ENCODE assay signal across 9 cellular contexts in genomic region chr1:223123238-223123976, GRCh38. TPM values are rescaled to one million over a fixed set of nuclear protein-coding genes. Genes with fewer than 3 reads are reported as not detected.
DNase-seq lines count a peak whose midpoint lies in the region; ATAC-seq and TF ChIP-seq lines count a peak whose summit lies in the region.
"Had no signal": no experiment of that assay in that cellular context is flagged by ENCODE, and none has a peak within 500 bp of the region (broad histone marks: within the 10 kb centered on the region; RNA-seq: fewer than 3 reads in every experiment).

No MANE protein-coding gene starts in this region.

- peak overlapping the region; percentile 63 to 85 (median 77) for H3K4me3 Mint-ChIP-seq in CD4-positive, alpha-beta memory T cell
- H3K4me3 Mint-ChIP-seq in activated CD8-positive, alpha-beta T cell treated with anti-CD3 and anti-CD28 coated beads for 36 hours, result no peak overlapping the region
- H3K4me3 Mint-ChIP-seq in effector memory CD8-positive, alpha-beta T cell, result peak overlapping the region; percentile 56 to 77
- peak overlapping the region; percentile 44 for H3K4me3 Mint-ChIP-seq in stimulated activated memory B cell treated with anti-CD40 and anti-IgM and Interleukin-4, amounts not matched to agents 10 μg/mL and 1 μg/mL and 100 μg/mL, for 72 hours

- CTCF ChIA-PET in CD4-positive, alpha-beta memory T cell (lab: Charles Lee; ENCODE audit: partially characterized antibody), result interaction anchor here (0.6 to 8.2 kb wide), 44 partner anchors 10 to 1342 kb away, joined by 3 to 131 read pairs (median 3); partner anchors contain the start of genes SUSD4, TAF1A and TLR5
- CTCF ChIA-PET in activated CD8-positive, alpha-beta T cell treated with anti-CD3 and anti-CD28 coated beads for 36 hours (lab: Charles Lee), result interaction anchor here (0.6 to 6.0 kb wide), 85 partner anchors 10 to 659 kb away, joined by 3 to 111 read pairs (median 4); partner anchors contain the start of genes AIDA, BROX, FAM177B and SUSD4

- no peaks in the 10 kb centered on the region for H3K27me3 Mint-ChIP-seq in CD4-positive, alpha-beta memory T cell
- no peaks in the 10 kb centered on the region for H3K27me3 Mint-ChIP-seq in activated CD8-positive, alpha-beta T cell treated with anti-CD3 and anti-CD28 coated beads for 36 hours
- no peaks in the 10 kb centered on the region for H3K27me3 Mint-ChIP-seq in effector memory CD8-positive, alpha-beta T cell
- H3K27me3 Mint-ChIP-seq in stimulated activated memory B cell treated with anti-CD40 and anti-IgM and Interleukin-4, amounts not matched to agents 10 μg/mL and 1 μg/mL and 100 μg/mL, for 72 hours, result peaks cover 17% of the 10 kb centered on the region

- DNase-seq in CD4-positive, alpha-beta memory T cell, result peak; percentile 67 to 76 (median 70)
- DNase-seq in NCI-H82 treated with DMSO at 0.1 percent for 48 hours (lab: John Stamatoyannopoulos, UW; ENCODE audit: unreplicated experiment), result peak; percentile 55
- DNase-seq in activated CD8-positive, alpha-beta T cell treated with anti-CD3 and anti-CD28 coated beads for 36 hours, result peak; percentile 80
- peak; percentile 63 to 74 (median 70) for DNase-seq in effector memory CD8-positive, alpha-beta T cell

- ATAC-seq in GM19351 (IDR thresholded peaks at IDR 0.05; ENCODE audit: unreplicated experiment) (peak; percentile 92), HG03457 (IDR thresholded peaks at IDR 0.05; ENCODE audit: unreplicated experiment) (peak; percentile 92)
- ATAC-seq in activated CD8-positive, alpha-beta T cell treated with anti-CD3 and anti-CD28 coated beads for 36 hours, result peak; percentile 90
- ATAC-seq in effector memory CD8-positive, alpha-beta T cell (replicated peaks), result peak; percentile 99
- peak; percentile 85 for ATAC-seq in stimulated activated memory B cell treated with anti-CD40 and anti-IgM and Interleukin-4, amounts not matched to agents 10 μg/mL and 1 μg/mL and 100 μg/mL, for 72 hours

- POLR2A ChIA-PET in CD4-positive, alpha-beta memory T cell (lab: Charles Lee; ENCODE audit: partially characterized antibody), result no interaction called here
- POLR2A ChIA-PET in activated CD8-positive, alpha-beta T cell treated with anti-CD3 and anti-CD28 coated beads for 36 hours (lab: Charles Lee), result interaction anchor here (0.7 to 1.2 kb wide), 3 partner anchors 10 to 37 kb away, joined by 3 read pairs; no protein-coding TSS in a partner anchor

- no peaks in the 10 kb centered on the region for H3K36me3 Mint-ChIP-seq in CD4-positive, alpha-beta memory T cell
- H3K36me3 Mint-ChIP-seq in activated CD8-positive, alpha-beta T cell treated with anti-CD3 and anti-CD28 coated beads for 36 hours (ENCODE audit: low read depth), result no peaks in the 10 kb centered on the region
- H3K36me3 Mint-ChIP-seq in effector memory CD8-positive, alpha-beta T cell (ENCODE audit: insufficient read depth), result no peaks in the 10 kb centered on the region
- H3K36me3 Mint-ChIP-seq in stimulated activated memory B cell treated with anti-CD40 and anti-IgM and Interleukin-4, amounts not matched to agents 10 μg/mL and 1 μg/mL and 100 μg/mL, for 72 hours, result no peaks in the 10 kb centered on the region

- TF ChIP-seq CTCF in activated CD8-positive, alpha-beta T cell treated with anti-CD3 and anti-CD28 coated beads for 36 hours (IDR thresholded peaks at IDR 0.05), result peak; percentile 86

- no peak overlapping the region for H3K27ac ChIP-seq in CD4-positive, alpha-beta memory T cell (ENCODE audit: low read depth, low read length)
- H3K27ac ChIP-seq: SK-N-MC had no signal

- peaks cover 6 to 8% (median 7%) of the 10 kb centered on the region in 4 donors for H3K4me1 Mint-ChIP-seq in CD4-positive, alpha-beta memory T cell
- H3K4me1 Mint-ChIP-seq in activated CD8-positive, alpha-beta T cell treated with anti-CD3 and anti-CD28 coated beads for 36 hours (ENCODE audit: low read depth), result peaks cover 7% of the 10 kb centered on the region
- peaks cover 5 to 6% of the 10 kb centered on the region in 2 donors for H3K4me1 Mint-ChIP-seq in effector memory CD8-positive, alpha-beta T cell (ENCODE audit: low read depth in 2 of 2)
- peaks cover 9% of the 10 kb centered on the region for H3K4me1 Mint-ChIP-seq in stimulated activated memory B cell treated with anti-CD40 and anti-IgM and Interleukin-4, amounts not matched to agents 10 μg/mL and 1 μg/mL and 100 μg/mL, for 72 hours

- H3K27ac Mint-ChIP-seq in CD4-positive, alpha-beta memory T cell, result peak overlapping the region in 2 of 7 donors; percentile 30 to 63
- H3K27ac Mint-ChIP-seq in activated CD8-positive, alpha-beta T cell treated with anti-CD3 and anti-CD28 coated beads for 36 hours, result no peak overlapping the region
- H3K27ac Mint-ChIP-seq in effector memory CD8-positive, alpha-beta T cell, result peak overlapping the region in 1 of 2 donors; percentile 13
- H3K27ac Mint-ChIP-seq in stimulated activated memory B cell treated with anti-CD40 and anti-IgM and Interleukin-4, amounts not matched to agents 10 μg/mL and 1 μg/mL and 100 μg/mL, for 72 hours, result peak overlapping the region; percentile 18

- intact Hi-C loops in CD4-positive, alpha-beta memory T cell (cut with micrococcal nuclease), result loop anchor here (1.0 to 2.0 kb wide), 2 partner anchors 331 to 385 kb away; no protein-coding TSS in a partner anchor
- intact Hi-C loops in activated CD8-positive, alpha-beta T cell treated with anti-CD3 and anti-CD28 coated beads for 36 hours (cut with micrococcal nuclease), result loop anchor here (5.0 to 10.0 kb wide), 2 partner anchors 59 to 331 kb away; no protein-coding TSS in a partner anchor

- H3K9me3 Mint-ChIP-seq in CD4-positive, alpha-beta memory T cell, result no peaks in the 10 kb centered on the region
- H3K9me3 Mint-ChIP-seq in activated CD8-positive, alpha-beta T cell treated with anti-CD3 and anti-CD28 coated beads for 36 hours, result no peaks in the 10 kb centered on the region
- H3K9me3 Mint-ChIP-seq in effector memory CD8-positive, alpha-beta T cell, result no peaks in the 10 kb centered on the region
- H3K9me3 Mint-ChIP-seq in stimulated activated memory B cell treated with anti-CD40 and anti-IgM and Interleukin-4, amounts not matched to agents 10 μg/mL and 1 μg/mL and 100 μg/mL, for 72 hours, result no peaks in the 10 kb centered on the region

- H3K9me3 ChIP-seq in CD4-positive, alpha-beta memory T cell (ENCODE audit: control insufficient read depth in 1 of 2, low read length in 2 of 2), result no peaks in the 10 kb centered on the region
- no peaks in the 10 kb centered on the region for H3K9me3 ChIP-seq in mucosa of stomach (ENCODE audit: control insufficient read depth, low read length)

- H3K4me1 ChIP-seq in CD4-positive, alpha-beta memory T cell (ENCODE audit: insufficient read depth, low read length), result peaks cover 5% of the 10 kb centered on the region
- H3K4me1 ChIP-seq in mucosa of stomach (ENCODE audit: control insufficient read depth, insufficient read depth, low read length), result no peaks in the 10 kb centered on the region

- no peaks in the 10 kb centered on the region for H3K36me3 ChIP-seq in CD4-positive, alpha-beta memory T cell (ENCODE audit: insufficient read depth, low read length)
- no peaks in the 10 kb centered on the region for H3K36me3 ChIP-seq in mucosa of stomach (ENCODE audit: control insufficient read depth, insufficient read depth, low read length)

- H3K4me3 ChIP-seq in CD4-positive, alpha-beta memory T cell (ENCODE audit: low read length in 2 of 2), result peak overlapping the region in 1 of 2 donors; percentile 2
- H3K4me3 ChIP-seq in mucosa of stomach (ENCODE audit: low read length), result no peak overlapping the region
- H3K4me3 ChIP-seq: SK-N-MC had no signal

- peak overlapping the region; percentile 27 for H3K9ac ChIP-seq in mucosa of stomach (ENCODE audit: low read length)

- no peaks in the 10 kb centered on the region for H3K27me3 ChIP-seq in CD4-positive, alpha-beta memory T cell (ENCODE audit: insufficient read depth, low read length)
- no peaks in the 10 kb centered on the region for H3K27me3 ChIP-seq in mucosa of stomach (ENCODE audit: control insufficient read depth, insufficient read depth, low read length)

RNA-seq across cellular contexts. Expression of gene TLR5, which starts 19.6 kb away (rescaled TPM):
- total RNA-seq in CD4-positive, alpha-beta memory T cell, result 1 to 10 TPM; 5.9 to 7.1 TPM
- 1 to 10 TPM; 1.4 to 2.9 TPM for polyA plus RNA-seq in CD4-positive, alpha-beta memory T cell
- total RNA-seq in activated CD8-positive, alpha-beta T cell treated with anti-CD3 and anti-CD28 coated beads for 36 hours, result under 1 TPM; 0.11 to 0.38 TPM

Comparison
In these comparisons a context has a peak if more than half of its experiments do, and no peak if none do; other contexts are left out.
1. RNA of gene TLR5, which starts 19.6 kb away (total RNA-seq): 5.9 to 7.1 TPM in CD4-positive, alpha-beta memory T cell; 0.11 to 0.38 TPM in activated CD8-positive, alpha-beta T cell treated with anti-CD3 and anti-CD28 coated beads for 36 hours; every median in the first group is over 4 times any median in the second.
2. Peak in every context shown above with its lines, with median percentiles within 50 percentile points of each other: DNase-seq and ATAC-seq.